In the genomic region with DNA sequence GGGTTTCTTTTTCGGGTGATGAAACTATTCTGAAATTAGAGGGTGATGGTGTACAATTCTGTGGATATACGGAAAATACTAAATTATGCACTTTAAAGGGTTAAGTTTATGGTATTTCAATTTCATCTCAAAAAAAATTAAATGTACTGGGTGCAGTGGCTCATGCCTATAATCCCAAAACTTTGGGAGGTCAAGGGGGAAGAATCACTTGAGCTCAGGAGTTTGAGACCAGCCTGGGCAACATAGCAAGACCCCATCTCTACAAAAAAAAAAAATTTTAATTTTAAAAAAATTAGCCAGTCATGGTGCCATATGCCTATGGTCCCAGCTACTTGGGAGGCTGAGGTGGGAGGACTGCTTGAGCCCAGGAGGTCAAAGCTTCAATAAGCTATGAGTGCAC, we compare ENCODE assay signal across 22 cellular contexts. TPM values are rescaled to one million over a fixed set of nuclear protein-coding genes. Genes with fewer than 3 reads are reported as not detected.
DNase-seq lines count a peak whose midpoint lies in the region; ATAC-seq, FAIRE-seq and TF ChIP-seq lines count a peak whose summit lies in the region.
"Had no signal": no experiment of that assay in that cellular context is flagged by ENCODE, and none has a peak within 500 bp of the region (broad histone marks: within the 10 kb centered on the region; RNA-seq: fewer than 3 reads in every experiment).

No MANE protein-coding gene starts in this region.

- H3K79me2 ChIP-seq in HepG2 (ENCODE audit: insufficient read depth, low read length) (peaks cover 49% of the 10 kb centered on the region), K562 (ENCODE audit: control insufficient read depth, insufficient read depth, low read length) (peaks cover 53% of the 10 kb centered on the region)

- BruUV-seq in HepG2 (replicated peaks; lab: Mats Ljungman, UMichigan) (no TSS peak), K562 (replicated peaks; lab: Mats Ljungman, UMichigan) (no TSS peak)

- H3K4me3 ChIP-seq in HepG2 (replicated peaks in 1 of 3; ENCODE audit: insufficient read depth in 1 of 3, low read depth in 2 of 3, low read length in 3 of 3) (no peak overlapping the region), right lobe of liver (no peak overlapping the region), K562 (no peak overlapping the region), esophagus muscularis mucosa (no peak overlapping the region)
- H3K4me3 ChIP-seq: A549; BLaER1 treated with 17β-estradiol and CSF1 and Interleukin-3, amounts not matched to agents 10 nM and 100 nM had no signal

- FAIRE-seq in HepG2 (lab: Jason Lieb, UNC) (no peak), K562 (lab: Jason Lieb, UNC) (no peak)
- FAIRE-seq: A549, D721Med, G401.6, GM12891 had no signal

- H3K4me1 ChIP-seq in HepG2 (ENCODE audit: insufficient read depth, low read length) = peaks cover 46% of the 10 kb centered on the region
- H3K4me1 ChIP-seq in right lobe of liver = peaks cover 0 to 43% (median 18%) of the 10 kb centered on the region in 4 donors
- H3K4me1 ChIP-seq in K562 (replicated peaks in 1 of 2; ENCODE audit: control insufficient read depth in 2 of 2, insufficient read depth in 2 of 2, low read length in 2 of 2) = peaks cover 12 to 25% of the 10 kb centered on the region in 2 experiments; a peak in 4 of 5 replicates
- H3K4me1 ChIP-seq in esophagus muscularis mucosa = peaks cover 0 to 36% (median 26%) of the 10 kb centered on the region in 4 donors

- TF ChIP-seq RAD21 in HepG2 (CRISPR knock-in tag; IDR thresholded peaks at IDR 0.05) = no peak
- TF ChIP-seq RAD21 in K562 (CRISPR knock-in tag; conservative IDR thresholded peaks at IDR 0.05 in 1 of 2, IDR thresholded peaks at IDR 0.05 in 1 of 2) = no peak

- no peak for DNase-seq in HepG2 (ENCODE audit: low spot score)
- DNase-seq in right lobe of liver = no peak
- no peak for DNase-seq in K562 (ENCODE audit: extremely low read depth in 1 of 4, low spot score in 3 of 4)
- peak; percentile 12 for DNase-seq in esophagus muscularis mucosa (ENCODE audit: extremely low spot score)
- DNase-seq in CD14-positive monocyte (ENCODE audit: low spot score) = no peak
- DNase-seq in erythroblast (lab: John Stamatoyannopoulos, UW) = no peak
- DNase-seq: AML-193; Caco-2; Calu3; CD4-positive, alpha-beta memory T cell; CD4-positive, CD25-positive, alpha-beta regulatory T cell; DMS79 treated with DMSO at 0.1 percent for 48 hours; GF-D8 had no signal

- H3K27ac ChIP-seq in HepG2 (ENCODE audit: extremely low read length, insufficient read depth, low read length) = no peak overlapping the region
- no peak overlapping the region for H3K27ac ChIP-seq in right lobe of liver
- no peak overlapping the region for H3K27ac ChIP-seq in K562 (ENCODE audit: extremely low read depth, low read depth, low read length)
- no peak overlapping the region for H3K27ac ChIP-seq in esophagus muscularis mucosa (replicated peaks in 1 of 4)
- H3K27ac ChIP-seq: 22Rv1; A549; BLaER1 treated with 17β-estradiol and CSF1 and Interleukin-3, amounts not matched to agents 10 nM and 100 nM; C4-2B had no signal

- no peak overlapping the region for H2AFZ ChIP-seq in HepG2 (ENCODE audit: low read length)
- no peak overlapping the region for H2AFZ ChIP-seq in K562 (ENCODE audit: low read depth, low read length)

- TF ChIP-seq EP300 in HepG2 (IDR thresholded peaks at IDR 0.05; ENCODE audit: low read depth in 2 of 2, low read length in 2 of 2) (no peak), HepG2 (CRISPR knock-in tag; IDR thresholded peaks at IDR 0.05; ENCODE audit: borderline replicate concordance) (no peak), K562 (IDR thresholded peaks at IDR 0.05; ENCODE audit: low read length) (no peak), esophagus muscularis mucosa (IDR thresholded peaks at IDR 0.05) (no peak)

- in situ Hi-C loops in HepG2 (cut with HindIII; ENCODE audit: extremely low pct_ligation_motif_present, low pct_unique_long_range_greater_than_20kb) (no loop called here), K562 (cut with MboI) (no loop called here)

- intact Hi-C loops in HepG2 (cut with micrococcal nuclease; ENCODE audit: unreplicated experiment) = no loop called here
- intact Hi-C loops in right lobe of liver (cut with DNase I) = no loop called here
- intact Hi-C loops in K562 (cut with micrococcal nuclease) = no loop called here
- intact Hi-C loops in esophagus muscularis mucosa (cut with DNase I) = no loop called here
- intact Hi-C loops in CD14-positive monocyte (cut with micrococcal nuclease) = no loop called here

- H3K36me3 ChIP-seq in HepG2 (replicated peaks in 1 of 2; ENCODE audit: control insufficient read depth in 1 of 2, insufficient read depth in 2 of 2, low read length in 2 of 2) (no peaks in the 10 kb centered on the region; a peak in 1 of 5 replicates), right lobe of liver (no peaks in the 10 kb centered on the region), K562 (ENCODE audit: control insufficient read depth, insufficient read depth, low read length) (no peaks in the 10 kb centered on the region), esophagus muscularis mucosa (no peaks in the 10 kb centered on the region)

- H3K4me1 Mint-ChIP-seq in CD14-positive monocyte = peaks cover 25% of the 10 kb centered on the region

- H4K20me1 ChIP-seq in HepG2 (ENCODE audit: insufficient read depth, low read length) = no peaks in the 10 kb centered on the region
- no peaks in the 10 kb centered on the region for H4K20me1 ChIP-seq in K562 (replicated peaks; ENCODE audit: control insufficient read depth, insufficient read depth, low read length)

- H3K9ac ChIP-seq in HepG2 (ENCODE audit: insufficient read depth, low read depth, low read length) (no peak overlapping the region), K562 (ENCODE audit: insufficient read depth in 1 of 2, low read depth in 2 of 2, low read length in 2 of 2) (no peak overlapping the region)
- H3K9ac ChIP-seq: BLaER1 treated with 17β-estradiol and CSF1 and Interleukin-3, amounts not matched to agents 10 nM and 100 nM had no signal

- H3K27ac Mint-ChIP-seq in CD14-positive monocyte = no peak overlapping the region
- H3K27ac Mint-ChIP-seq: B cell; CD4-positive, alpha-beta memory T cell; CD4-positive, CD25-positive, alpha-beta regulatory T cell had no signal

- TF ChIP-seq POLR2A in HepG2 (IDR thresholded peaks at IDR 0.05; ENCODE audit: insufficient read depth in 1 of 2, low read depth in 2 of 2, low read length in 2 of 2) (no peak), right lobe of liver (IDR thresholded peaks at IDR 0.05) (no peak), K562 (conservative IDR thresholded peaks at IDR 0.05) (no peak), esophagus muscularis mucosa (IDR thresholded peaks at IDR 0.05; ENCODE audit: low read depth) (no peak), erythroblast (IDR thresholded peaks at IDR 0.05; ENCODE audit: low read length) (no peak)

- no peak for ATAC-seq in HepG2
- ATAC-seq in right lobe of liver = no peak
- no peak for ATAC-seq in K562
- ATAC-seq in GM18861 (IDR thresholded peaks at IDR 0.05; ENCODE audit: unreplicated experiment) = no peak
- ATAC-seq: A549 had no signal

- POLR2A ChIA-PET in HepG2 (lab: Yijun Ruan, JAX) = no interaction called here
- POLR2A ChIA-PET in K562 (lab: Yijun Ruan, JAX) = no interaction called here

- H3K27me3 ChIP-seq in HepG2 (ENCODE audit: control insufficient read depth in 1 of 2, insufficient read depth in 2 of 2, low read length in 2 of 2) (no peaks in the 10 kb centered on the region), right lobe of liver (no peaks in the 10 kb centered on the region), K562 (ENCODE audit: control insufficient read depth in 2 of 2, insufficient read depth in 2 of 2, low read length in 2 of 2) (no peaks in the 10 kb centered on the region), esophagus muscularis mucosa (no peaks in the 10 kb centered on the region)
- H3K27me3 ChIP-seq: BLaER1 treated with 17β-estradiol and CSF1 and Interleukin-3, amounts not matched to agents 10 nM and 100 nM had no signal

- H3K27me3 Mint-ChIP-seq in CD14-positive monocyte (ENCODE audit: low read depth in 3 of 3) = no peaks in the 10 kb centered on the region
- H3K27me3 Mint-ChIP-seq: B cell; CD4-positive, alpha-beta memory T cell; CD4-positive, CD25-positive, alpha-beta regulatory T cell had no signal

- H3K9me3 ChIP-seq in HepG2 (ENCODE audit: low read length) (no peaks in the 10 kb centered on the region), right lobe of liver (no peaks in the 10 kb centered on the region), K562 (replicated peaks; ENCODE audit: control insufficient read depth, insufficient read depth, low read depth, low read length) (no peaks in the 10 kb centered on the region), esophagus muscularis mucosa (no peaks in the 10 kb centered on the region)
- H3K9me3 ChIP-seq: A549 had no signal

- H3K9me3 Mint-ChIP-seq in CD14-positive monocyte = peaks cover 1 to 14% (median 8%) of the 10 kb centered on the region in 7 donors

- peaks cover 19 to 25% of the 10 kb centered on the region in 2 donors for H3K36me3 Mint-ChIP-seq in CD14-positive monocyte

- no peak for TF ChIP-seq CTCF in HepG2 (CRISPR knock-in tag; IDR thresholded peaks at IDR 0.05)
- no peak for TF ChIP-seq CTCF in right lobe of liver (IDR thresholded peaks at IDR 0.05)
- TF ChIP-seq CTCF in K562 (IDR thresholded peaks at IDR 0.05 in 2 of 3, conservative IDR thresholded peaks at IDR 0.05 in 1 of 3; ENCODE audit: insufficient read depth in 2 of 3, low read depth in 1 of 3, low read length in 3 of 3) = no peak
- no peak for TF ChIP-seq CTCF in esophagus muscularis mucosa (IDR thresholded peaks at IDR 0.05)
- no peak for TF ChIP-seq CTCF in CD14-positive monocyte (IDR thresholded peaks at IDR 0.05)

- H3K4me3 Mint-ChIP-seq in CD14-positive monocyte = no peak overlapping the region
- H3K4me3 Mint-ChIP-seq: B cell; CD4-positive, alpha-beta memory T cell; CD4-positive, CD25-positive, alpha-beta regulatory T cell had no signal

- H3K4me2 ChIP-seq in HepG2 (ENCODE audit: low read depth, low read length) (no peak overlapping the region), K562 (ENCODE audit: insufficient read depth, low read length) (no peak overlapping the region)
- H3K4me2 ChIP-seq: A549; BLaER1 treated with 17β-estradiol and CSF1 and Interleukin-3, amounts not matched to agents 10 nM and 100 nM had no signal

- CTCF ChIA-PET in HepG2 (lab: Yijun Ruan, JAX; ENCODE audit: low intra/inter-chr PET ratio, low total read pairs) = no interaction called here
- CTCF ChIA-PET in K562 (lab: Yijun Ruan, JAX; ENCODE audit: low intra/inter-chr PET ratio) = no interaction called here

- no peaks in the 10 kb centered on the region for H3K9me1 ChIP-seq in K562 (ENCODE audit: control insufficient read depth, insufficient read depth, low read length)

- WGBS in HepG2 (ENCODE audit: low lambda C conversion rate) = 94% methylated on average over 2 of the region's 2 CpGs
- WGBS in right lobe of liver (ENCODE audit: insufficient coverage, low coverage, low lambda C conversion rate, missing lambda C conversion rate) = 100% methylated on average over 2 of the region's 2 CpGs
- WGBS in K562 (ENCODE audit: insufficient coverage, low coverage, missing lambda C conversion rate) = 100% methylated on average over 2 of the region's 2 CpGs
- 92% methylated on average over 2 of the region's 2 CpGs for WGBS in esophagus muscularis mucosa

RNA-seq across cellular contexts. Expression of a gene that starts 57.0 kb away (rescaled TPM):
- total RNA-seq in HepG2 (2016; rRNA removed; fragmentation: Illumina TruSeq; extraction: Trizol) = 11.1 and 12.0 TPM in 2 replicates
- 2.3 and 2.9 TPM in 2 replicates for total RNA-seq in HepG2 (2016; cell fraction: cytosol; rRNA removed; fragmentation: Illumina TruSeq; extraction: Trizol; ENCODE audit: low read depth)
- total RNA-seq in HepG2 (2016; cell fraction: insoluble cytoplasmic fraction; rRNA removed; fragmentation: Illumina TruSeq; extraction: Trizol) = 8.8 and 11.5 TPM in 2 replicates
- total RNA-seq in HepG2 (2016; cell fraction: membrane; rRNA removed; fragmentation: Illumina TruSeq; extraction: Trizol) = 6.2 and 6.6 TPM in 2 replicates
- 8.5 and 10.7 TPM in 2 replicates for total RNA-seq in HepG2 (2016; cell fraction: nucleus; rRNA removed; fragmentation: Illumina TruSeq; extraction: Trizol)
- 8.3 and 8.7 TPM in 2 replicates for polyA plus RNA-seq in HepG2 (2011; rRNA removed)
- 4.6 and 5.6 TPM in 2 replicates for polyA plus RNA-seq in HepG2 (2011; cell fraction: cytosol; rRNA removed)
- 13.6 and 15.4 TPM in 2 replicates for polyA plus RNA-seq in HepG2 (2011; cell fraction: nucleus; rRNA removed)
- polyA plus RNA-seq in HepG2 (2012) = 10.1 and 10.6 TPM in 2 replicates
- polyA plus RNA-seq in HepG2 (2016; cell fraction: cytosol; fragmentation: Illumina TruSeq; extraction: Trizol; ENCODE audit: low read depth) = 0.75 and 0.81 TPM in 2 replicates
- 7.6 and 8.8 TPM in 2 replicates for polyA plus RNA-seq in HepG2 (2016; cell fraction: insoluble cytoplasmic fraction; fragmentation: Illumina TruSeq; extraction: Trizol; ENCODE audit: low read depth)
- 1.8 and 2.7 TPM in 2 replicates for polyA plus RNA-seq in HepG2 (2016; cell fraction: membrane; fragmentation: Illumina TruSeq; extraction: Trizol; ENCODE audit: low read depth)
- 15.0 and 17.6 TPM in 2 replicates for polyA plus RNA-seq in HepG2 (2016; cell fraction: nucleus; fragmentation: Illumina TruSeq; extraction: Trizol; ENCODE audit: insufficient read depth, low read depth)
- 9.8 and 14.1 TPM in 2 replicates for polyA minus RNA-seq in HepG2 (2011; rRNA and poly(A)+ RNA removed; ENCODE audit: low replicate concordance)
- polyA minus RNA-seq in HepG2 (2011; cell fraction: cytosol; rRNA and poly(A)+ RNA removed) = 5.8 and 6.4 TPM in 2 replicates
- 13.4 and 14.2 TPM in 2 replicates for polyA minus RNA-seq in HepG2 (2011; cell fraction: nucleus; rRNA and poly(A)+ RNA removed)
- 10 to 100 TPM in 4 of 6 experiments, 1 to 10 TPM in 2; 8.8 to 14.1 (median 10.9) TPM for total RNA-seq in right lobe of liver
- total RNA-seq in K562 (2011; cell fraction: chromatin; rRNA removed; ENCODE audit: low replicate concordance) = 44.4 and 51.4 TPM in 2 replicates
- total RNA-seq in K562 (2011; cell fraction: nucleolus; rRNA removed) = 19.2 and 23.2 TPM in 2 replicates
- total RNA-seq in K562 (2011; cell fraction: nucleoplasm; rRNA removed) = 27.4 and 30.5 TPM in 2 replicates
- 13.5 and 14.8 TPM in 2 replicates for total RNA-seq in K562 (2014; rRNA removed)
- total RNA-seq in K562 (2014; rRNA removed; fragmentation: Illumina TruSeq; extraction: Trizol) = 10.5 and 11.6 TPM in 2 replicates
- total RNA-seq in K562 (2015; rRNA removed; fragmentation: Illumina TruSeq; extraction: Trizol) = 12.8 and 13.1 TPM in 2 replicates
- 18.2 and 20.1 TPM in 2 replicates for total RNA-seq in K562 (2021)
- 10.1 and 10.3 TPM in 2 replicates for polyA plus RNA-seq in K562 (2011; rRNA removed)
- polyA plus RNA-seq in K562 (2011; cell fraction: cytosol; rRNA removed) = 6.5 and 7.0 TPM in 2 replicates
- polyA plus RNA-seq in K562 (2011; cell fraction: nucleus; rRNA removed) = 15.9 and 21.8 TPM in 2 replicates
- 11.3 and 12.0 TPM in 2 replicates for polyA plus RNA-seq in K562 (2012)
- 14.4 and 16.1 TPM in 2 replicates for polyA plus RNA-seq in K562 (2014; fragmentation: Illumina TruSeq; extraction: Trizol)
- 1 to 10 TPM; 1.0 to 1.3 TPM for polyA plus RNA-seq in K562 (2014; fragmentation: Nextera tagmentation; extraction: Ambion mirVana)
- polyA plus RNA-seq in K562 (2014; rRNA removed) = 12.5 and 12.6 TPM in 2 replicates
- 10.2 and 11.4 TPM in 2 replicates for polyA minus RNA-seq in K562 (2011; rRNA and poly(A)+ RNA removed)
- 5.6 and 7.7 TPM in 2 replicates for polyA minus RNA-seq in K562 (2011; cell fraction: cytosol; rRNA and poly(A)+ RNA removed)
- 7.7 and 9.3 TPM in 2 replicates for polyA minus RNA-seq in K562 (2011; cell fraction: nucleus; rRNA and poly(A)+ RNA removed)
- 10 to 100 TPM; 19.1 to 27.4 (median 23.9) TPM for total RNA-seq in esophagus muscularis mucosa
- 1 to 10 TPM in 1 of 2 donors, under 1 TPM in 1; 0.48 to 1.6 TPM for polyA plus RNA-seq in CD14-positive monocyte
